Comparison of ENCODE assay signal across 10 cellular contexts in genomic region chr7:106031271-106032029, GRCh38.
DNase-seq lines count a peak whose midpoint lies in the region; ATAC-seq and TF ChIP-seq lines count a peak whose summit lies in the region.
"Had no signal": no experiment of that assay in that cellular context is flagged by ENCODE, and none has a peak within 500 bp of the region (broad histone marks: within the 10 kb centered on the region; RNA-seq: fewer than 3 reads in every experiment).

No MANE protein-coding gene starts in this region.

- intact Hi-C loops in cardiac septum (cut with DNase I) = no loop called here
- intact Hi-C loops in activated CD4-positive, alpha-beta memory T cell treated with anti-CD3 and anti-CD28 coated beads for 36 hours (cut with micrococcal nuclease) = no loop called here

- POLR2A ChIA-PET in activated CD4-positive, alpha-beta memory T cell treated with anti-CD3 and anti-CD28 coated beads for 36 hours (lab: Charles Lee) = no interaction called here

- no peaks in the 10 kb centered on the region for H3K36me3 ChIP-seq in cardiac muscle cell
- H3K36me3 ChIP-seq in gastroesophageal sphincter = no peaks in the 10 kb centered on the region

- TF ChIP-seq CTCF in cardiac muscle cell (IDR thresholded peaks at IDR 0.05; ENCODE audit: low read depth, low read length) (no peak), gastroesophageal sphincter (IDR thresholded peaks at IDR 0.05) (no peak)

- no peak overlapping the region for H3K27ac Mint-ChIP-seq in activated CD4-positive, alpha-beta memory T cell treated with anti-CD3 and anti-CD28 coated beads for 36 hours
- H3K27ac Mint-ChIP-seq: activated CD4-positive, alpha-beta T cell treated with anti-CD3 and anti-CD28 coated beads for 36 hours had no signal

- peaks cover 16% of the 10 kb centered on the region for H3K4me1 ChIP-seq in cardiac muscle cell (ENCODE audit: low read depth)
- peaks cover 0 to 19% (median 0%) of the 10 kb centered on the region in 3 donors for H3K4me1 ChIP-seq in gastroesophageal sphincter

- H3K36me3 Mint-ChIP-seq in activated CD4-positive, alpha-beta memory T cell treated with anti-CD3 and anti-CD28 coated beads for 36 hours = no peaks in the 10 kb centered on the region

- H3K4me3 ChIP-seq in cardiac muscle cell (no peak overlapping the region), gastroesophageal sphincter (no peak overlapping the region)

- peak; percentile 61 to 65 for DNase-seq in cardiac muscle cell (ENCODE audit: low read depth in 1 of 2, low spot score in 1 of 2)
- DNase-seq in cardiac septum (ENCODE audit: low spot score) = no peak
- peak; percentile 95 for DNase-seq in NCI-H69 (lab: John Stamatoyannopoulos, UW)
- DNase-seq in superior temporal gyrus (ENCODE audit: extremely low spot score) = peak; percentile 77
- DNase-seq in activated CD4-positive, alpha-beta memory T cell treated with anti-CD3 and anti-CD28 coated beads for 36 hours = no peak
- DNase-seq: activated CD4-positive, alpha-beta T cell treated with anti-CD3 and anti-CD28 coated beads for 36 hours; erythroblast had no signal

- no peaks in the 10 kb centered on the region for H3K27me3 ChIP-seq in cardiac muscle cell
- no peaks in the 10 kb centered on the region for H3K27me3 ChIP-seq in gastroesophageal sphincter

- no peak overlapping the region for H3K27ac ChIP-seq in cardiac muscle cell
- H3K27ac ChIP-seq in gastroesophageal sphincter = peak overlapping the region in 3 of 4 donors; percentile 39 to 67 (median 65)

- TF ChIP-seq EP300 in gastroesophageal sphincter (IDR thresholded peaks at IDR 0.05) = no peak

- TF ChIP-seq POLR2A in gastroesophageal sphincter (IDR thresholded peaks at IDR 0.05) = no peak

- H3K4me1 Mint-ChIP-seq in activated CD4-positive, alpha-beta memory T cell treated with anti-CD3 and anti-CD28 coated beads for 36 hours (ENCODE audit: low read depth) = peaks cover 3% of the 10 kb centered on the region

- H3K9me3 ChIP-seq in cardiac muscle cell (ENCODE audit: low read depth) = no peaks in the 10 kb centered on the region
- peaks cover 0 to 4% (median 0%) of the 10 kb centered on the region in 3 donors for H3K9me3 ChIP-seq in gastroesophageal sphincter

- CTCF ChIA-PET in activated CD4-positive, alpha-beta memory T cell treated with anti-CD3 and anti-CD28 coated beads for 36 hours (lab: Charles Lee) = interaction anchor here (7.7 kb wide), 1 partner anchor 11 kb away, joined by 45 read pairs; no protein-coding TSS in a partner anchor

- WGBS in gastroesophageal sphincter (ENCODE audit: low coverage in 1 of 2), 2 donors = 11 to 13% methylated on average over 7 to 10 of the region's 10 CpGs

- H3K9me3 Mint-ChIP-seq in activated CD4-positive, alpha-beta memory T cell treated with anti-CD3 and anti-CD28 coated beads for 36 hours = no peaks in the 10 kb centered on the region

- ATAC-seq in gastroesophageal sphincter (peak; percentile 49), GM18909 (IDR thresholded peaks at IDR 0.05; ENCODE audit: poor library complexity, unreplicated experiment) (no peak), HG03460 (IDR thresholded peaks at IDR 0.05; ENCODE audit: unreplicated experiment) (no peak)
- ATAC-seq: activated CD4-positive, alpha-beta T cell treated with anti-CD3 and anti-CD28 coated beads for 36 hours had no signal

- H3K4me3 Mint-ChIP-seq in activated CD4-positive, alpha-beta memory T cell treated with anti-CD3 and anti-CD28 coated beads for 36 hours = no peak overlapping the region
- H3K4me3 Mint-ChIP-seq: activated CD4-positive, alpha-beta T cell treated with anti-CD3 and anti-CD28 coated beads for 36 hours had no signal

- H3K27me3 Mint-ChIP-seq in activated CD4-positive, alpha-beta memory T cell treated with anti-CD3 and anti-CD28 coated beads for 36 hours = no peaks in the 10 kb centered on the region
- H3K27me3 Mint-ChIP-seq: activated CD4-positive, alpha-beta T cell treated with anti-CD3 and anti-CD28 coated beads for 36 hours had no signal

Comparison
In these comparisons a context has a peak if more than half of its experiments do, and no peak if none do; other contexts are left out.
1. DNase-seq: peak in cardiac muscle cell (2 of 2), NCI-H69 (single experiment) and superior temporal gyrus (single experiment); none in cardiac septum (single experiment) and activated CD4-positive, alpha-beta memory T cell treated with anti-CD3 and anti-CD28 coated beads for 36 hours (single experiment).